Comparison of ENCODE assay signal across 2 cellular contexts in genomic region chr10:20289055-20289454, GRCh38.
TF ChIP-seq lines count a peak whose summit lies in the region.

No MANE protein-coding gene starts in this region.

TF ChIP-seq in GM23338, 12 proteins besides CTCF, POLR2A, EP300 and RAD21 (continued from another document):
- TF ChIP-seq REST (IDR thresholded peaks at IDR 0.05; ENCODE audit: unreplicated experiment) (no peak), EZH2 (IDR thresholded peaks at IDR 0.05; ENCODE audit: low read depth, unreplicated experiment) (no peak), NANOG (IDR thresholded peaks at IDR 0.05; ENCODE audit: borderline replicate concordance) (no peak), POLR2AphosphoS5 (IDR thresholded peaks at IDR 0.05; ENCODE audit: low read depth) (no peak), JUNB (IDR thresholded peaks at IDR 0.05; ENCODE audit: unreplicated experiment) (no peak), EZH2phosphoT487 (IDR thresholded peaks at IDR 0.05; ENCODE audit: unreplicated experiment) (no peak), ZNF331 (CRISPR knock-in tag; IDR thresholded peaks at IDR 0.05; ENCODE audit: low read depth) (no peak), ZNF462 (CRISPR knock-in tag; IDR thresholded peaks at IDR 0.05) (no peak)

TF ChIP-seq in WTC11, 78 proteins besides CTCF, POLR2A, EP300 and RAD21 (continued from another document):
- TF ChIP-seq CDX4 (CRISPR knock-in tag; IDR thresholded peaks at IDR 0.05; ENCODE audit: borderline replicate concordance) (no peak), IRF2 (CRISPR knock-in tag; IDR thresholded peaks at IDR 0.05; ENCODE audit: borderline replicate concordance, low read depth) (no peak), PRRX2 (CRISPR knock-in tag; IDR thresholded peaks at IDR 0.05) (no peak)
TF ChIP-seq in WTC11: peak in this region for 0.
